In genomic region chr1:84163123-84164038, GRCh38 we compare ENCODE assay signal across 11 cellular contexts. TPM values are rescaled to one million over a fixed set of nuclear protein-coding genes. Genes with fewer than 3 reads are reported as not detected.
DNase-seq lines count a peak whose midpoint lies in the region; ATAC-seq and TF ChIP-seq lines count a peak whose summit lies in the region.
"Had no signal": no experiment of that assay in that cellular context is flagged by ENCODE, and none has a peak within 500 bp of the region (broad histone marks: within the 10 kb centered on the region; RNA-seq: fewer than 3 reads in every experiment).

No MANE protein-coding gene starts in this region.

- no peak for TF ChIP-seq CTCF in fibroblast of pulmonary artery (IDR thresholded peaks at IDR 0.05; ENCODE audit: low read length, missing control alignments)

- peak overlapping the region; percentile 9 to 60 for H3K27ac Mint-ChIP-seq in activated naive CD4-positive, alpha-beta T cell treated with anti-CD3 and anti-CD28 coated beads, Interleukin-2, amount 50 U/mL, for 72 hours
- H3K27ac Mint-ChIP-seq in T-cell = peak overlapping the region; percentile 30 to 63

- H3K4me3 Mint-ChIP-seq in T-cell = peak overlapping the region; percentile 8 to 67 (median 17)

- H3K27ac ChIP-seq in substantia nigra (ENCODE audit: low read depth, low read length, poor library complexity, severe bottlenecking) = peak overlapping the region; percentile 82
- H3K27ac ChIP-seq: BLaER1 had no signal

- H3K4me1 Mint-ChIP-seq in T-cell = peaks cover 82 to 94% (median 83%) of the 10 kb centered on the region in 3 donors

- POLR2A ChIA-PET in T-cell (lab: Charles Lee) = interaction anchor here (0.6 to 1.9 kb wide), 4 partner anchors 11 to 687 kb away, joined by 4 to 6 read pairs (median 4); partner anchors contain the start of gene PRKACB (in 1 of the 2)

- H3K9me3 Mint-ChIP-seq in activated naive CD4-positive, alpha-beta T cell treated with anti-CD3 and anti-CD28 coated beads, Interleukin-2, amount 50 U/mL, for 72 hours = no peaks in the 10 kb centered on the region
- H3K9me3 Mint-ChIP-seq in T-cell = no peaks in the 10 kb centered on the region

- H3K36me3 Mint-ChIP-seq in activated naive CD4-positive, alpha-beta T cell treated with anti-CD3 and anti-CD28 coated beads, Interleukin-2, amount 50 U/mL, for 72 hours = no peaks in the 10 kb centered on the region
- H3K36me3 Mint-ChIP-seq in T-cell = peaks cover 27% of the 10 kb centered on the region

- CTCF ChIA-PET in T-cell (lab: Charles Lee) = interaction anchor here (0.8 to 4.0 kb wide), 6 partner anchors 17 to 270 kb away, joined by 3 to 31 read pairs (median 3); partner anchors contain the start of gene PRKACB (in 1 of the 2)

- ATAC-seq in activated naive CD4-positive, alpha-beta T cell treated with anti-CD3 and anti-CD28 coated beads, Interleukin-2, amount 50 U/mL, for 72 hours = no peak
- ATAC-seq in T-cell (replicated peaks in 1 of 4) (peak in 1 of 4 experiments; percentile 12), GM21717 (IDR thresholded peaks at IDR 0.05; ENCODE audit: unreplicated experiment) (no peak)
- ATAC-seq: Right ventricle myocardium inferior had no signal

- DNase-seq in activated naive CD4-positive, alpha-beta T cell treated with anti-CD3 and anti-CD28 coated beads, Interleukin-2, amount 50 U/mL, for 72 hours (ENCODE audit: low spot score in 2 of 2) = no peak
- DNase-seq in activated naive CD4-positive, alpha-beta T cell treated with Interleukin-2 at 50 U/mL for 16 hours = no peak
- DNase-seq in T-cell (no peak), fibroblast of pulmonary artery (ENCODE audit: low read depth) (peak; percentile 26), substantia nigra (lab: John Stamatoyannopoulos, UW) (peak in 2 of 49 donors; percentile 23 to 31), NCI-H526 treated with DMSO at 0.1 percent for 48 hours (lab: John Stamatoyannopoulos, UW) (no peak), DMS 273 (lab: John Stamatoyannopoulos, UW; ENCODE audit: unreplicated experiment) (no peak)
- DNase-seq: dermis blood vessel endothelial cell had no signal

- peak overlapping the region; percentile 48 for H3K4me3 ChIP-seq in fibroblast of pulmonary artery (replicated peaks; ENCODE audit: low read depth, low read length)
- H3K4me3 ChIP-seq: BLaER1 had no signal

- no peaks in the 10 kb centered on the region for H3K27me3 Mint-ChIP-seq in T-cell

RNA-seq across cellular contexts. Expression of gene PRKACB, which starts 19.3 kb away (rescaled TPM):
- total RNA-seq in activated naive CD4-positive, alpha-beta T cell treated with anti-CD3 and anti-CD28 coated beads, Interleukin-2, amount 50 U/mL, for 72 hours = 10 to 100 TPM; 20.7 to 25.2 TPM
- total RNA-seq in T-cell = 100 to 1,000 TPM; 101 to 119 (median 109) TPM
